Comparison of ENCODE assay signal across 34 cellular contexts in the genomic region with DNA sequence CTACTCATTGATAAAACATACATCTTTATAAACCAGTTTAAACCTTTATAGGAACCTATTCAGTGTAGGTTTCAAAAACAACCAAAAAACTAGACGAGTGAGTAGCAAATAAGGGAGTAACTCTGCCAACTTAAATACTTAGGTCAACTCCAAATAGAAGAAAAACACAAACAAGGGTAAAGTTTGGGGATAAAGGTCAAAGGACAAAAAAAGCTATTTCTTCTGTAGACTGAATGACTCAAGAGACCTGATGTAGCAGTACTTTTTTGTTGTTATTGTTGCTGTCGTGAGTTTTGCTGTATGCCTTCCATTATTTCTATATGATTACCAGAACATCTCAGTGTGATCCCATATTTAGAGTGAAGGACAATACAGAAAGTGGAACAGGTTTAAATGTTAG.
"Had no signal": no experiment of that assay in that cellular context is flagged by ENCODE, and none has a peak within 500 bp of the region (broad histone marks: within the 10 kb centered on the region; RNA-seq: fewer than 3 reads in every experiment).

No MANE protein-coding gene starts in this region.

- H3K36me3 ChIP-seq: adrenal gland, ascending aorta, brain microvascular endothelial cell, breast epithelium, cardiac muscle cell had no signal

- FAIRE-seq: astrocyte, bronchial epithelial cell had no signal

- H3K27me3 ChIP-seq: adrenal gland, ascending aorta, body of pancreas, brain microvascular endothelial cell, breast epithelium, cardiac muscle cell had no signal

- ATAC-seq: activated naive CD4-positive, alpha-beta T cell treated with anti-CD3 and anti-CD28 coated beads, Interleukin-2, amount 50 U/mL, for 72 hours; activated naive CD8-positive, alpha-beta T cell treated with anti-CD3 and anti-CD28 coated beads, Interleukin-2, amount 50 U/mL, for 24 hours; activated T-cell treated with anti-CD3 and anti-CD28 coated beads, Interleukin-2, amount 50 U/mL, for 4 hours; activated T-cell treated with anti-CD3 and anti-CD28 coated beads, Interleukin-2, amount 50 U/mL, for 72 hours; activated T-helper 17 cell treated with anti-CD3 and anti-CD28 coated beads, Interleukin-2, amount 50 U/mL, for 72 hours; body of pancreas had no signal

- H3K4me3 ChIP-seq: adrenal gland, ascending aorta, body of pancreas, breast epithelium, cardiac muscle cell had no signal

- H3K4me1 ChIP-seq: adrenal gland, ascending aorta, body of pancreas, breast epithelium had no signal

- H3K27ac ChIP-seq: adrenal gland, ascending aorta, body of pancreas, brain microvascular endothelial cell, breast epithelium, cardiac muscle cell had no signal

- DNase-seq: activated effector memory CD4-positive, alpha-beta T cell treated with anti-CD3 and anti-CD28 coated beads, Interleukin-2, amount 50 U/mL, for 16 hours; activated effector memory CD4-positive, alpha-beta T cell treated with Interleukin-2 at 50 U/mL for 16 hours; activated gamma-delta T cell; activated gamma-delta T cell treated with Interleukin-2 at 50 U/mL for 16 hours; activated naive CD4-positive, alpha-beta T cell; activated naive CD4-positive, alpha-beta T cell treated with anti-CD3 and anti-CD28 coated beads for 36 hours; activated naive CD4-positive, alpha-beta T cell treated with anti-CD3 and anti-CD28 coated beads, Interleukin-2, amount 10 ng/mL, durations not matched to agents 7 days and 5 days; activated naive CD4-positive, alpha-beta T cell treated with anti-CD3 and anti-CD28 coated beads, Interleukin-2, amount 50 U/mL, for 16 hours; activated naive CD4-positive, alpha-beta T cell treated with Interleukin-2 at 50 U/mL for 16 hours; activated naive CD8-positive, alpha-beta T cell treated with anti-CD3 and anti-CD28 coated beads for 36 hours; activated naive CD8-positive, alpha-beta T cell treated with anti-CD3 and anti-CD28 coated beads, Interleukin-2, amount 10 ng/mL, durations not matched to agents 7 days and 5 days; activated naive CD8-positive, alpha-beta T cell treated with anti-CD3 and anti-CD28 coated beads, Interleukin-2, amount 50 U/mL, for 24 hours; activated T-cell treated with anti-CD3 and anti-CD28 coated beads, Interleukin-2, amount 50 U/mL, for 1 hour; activated T-cell treated with anti-CD3 and anti-CD28 coated beads, Interleukin-2, amount 50 U/mL, for 24 hours; activated T-cell treated with anti-CD3 and anti-CD28 coated beads, Interleukin-2, amount 50 U/mL, for 4 hours; activated T-cell treated with anti-CD3 and anti-CD28 coated beads, Interleukin-2, amount 50 U/mL, for 48 hours; activated T-cell treated with anti-CD3 and anti-CD28 coated beads, Interleukin-2, amount 50 U/mL, for 72 hours; adrenal gland; amniotic stem cell; amygdala; anterior cingulate cortex; aorta; body of pancreas; brain microvascular endothelial cell; caudate nucleus; central memory CD4-positive, alpha-beta T cell; cerebellar nuclear complex had no signal

- H3K9me3 ChIP-seq: adrenal gland, ascending aorta, body of pancreas, breast epithelium had no signal
